Comparison of ENCODE assay signal across 16 cellular contexts in the genomic region with DNA sequence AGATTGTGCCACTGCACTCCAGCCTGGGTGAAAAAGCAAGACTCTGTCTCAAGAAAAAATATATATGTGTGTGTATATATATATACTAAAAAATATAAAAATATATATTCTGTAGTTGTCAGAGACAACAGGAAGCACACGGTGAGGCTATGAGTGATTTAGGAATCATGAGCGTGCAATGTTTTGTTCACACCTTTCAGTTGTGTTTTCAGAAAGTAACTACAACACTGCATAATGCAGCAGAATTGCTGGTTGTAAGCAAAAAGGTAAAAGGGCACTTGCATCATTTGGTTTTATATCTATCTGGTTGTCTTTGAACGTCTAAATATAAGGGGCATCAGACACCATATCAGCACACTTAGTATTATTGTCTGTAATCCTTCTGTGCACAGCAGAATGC. TPM values are rescaled to one million over a fixed set of nuclear protein-coding genes. Genes with fewer than 3 reads are reported as not detected.
DNase-seq lines count a peak whose midpoint lies in the region; ATAC-seq and TF ChIP-seq lines count a peak whose summit lies in the region.
"Had no signal": no experiment of that assay in that cellular context is flagged by ENCODE, and none has a peak within 500 bp of the region (broad histone marks: within the 10 kb centered on the region; RNA-seq: fewer than 3 reads in every experiment).

No MANE protein-coding gene starts in this region.

- no peak for TF ChIP-seq EP300 in esophagus muscularis mucosa (IDR thresholded peaks at IDR 0.05)

- ATAC-seq in activated CD4-positive, CD25-positive, alpha-beta regulatory T cell treated with anti-CD3 and anti-CD28 coated beads, Interleukin-2, amount 50 U/mL, for 24 hours: peak; percentile 11 to 31
- no peak for ATAC-seq in activated CD8-positive, alpha-beta T cell treated with anti-CD3 and anti-CD28 coated beads, Interleukin-2, amount 10 ng/mL, durations not matched to agents 7 days and 5 days
- ATAC-seq: GM23338 had no signal

- H3K27me3 ChIP-seq in esophagus muscularis mucosa (no peaks in the 10 kb centered on the region), SJCRH30 (no peaks in the 10 kb centered on the region)
- H3K27me3 ChIP-seq: BLaER1 had no signal

- no peak overlapping the region for H3K4me3 Mint-ChIP-seq in activated T-cell treated with anti-CD3 and anti-CD28 coated beads, Interleukin-2, amount 50 U/mL, for 24 hours
- no peak overlapping the region for H3K4me3 Mint-ChIP-seq in activated CD8-positive, alpha-beta T cell treated with anti-CD3 and anti-CD28 coated beads, Interleukin-2, amount 10 ng/mL, durations not matched to agents 7 days and 5 days
- H3K4me3 Mint-ChIP-seq: GM23338 had no signal

- 87% methylated on average over 3 of the region's 3 CpGs for WGBS in esophagus muscularis mucosa

- peaks cover 63% of the 10 kb centered on the region for H3K4me1 Mint-ChIP-seq in activated T-cell treated with anti-CD3 and anti-CD28 coated beads, Interleukin-2, amount 50 U/mL, for 24 hours (ENCODE audit: low read depth)
- peaks cover 83% of the 10 kb centered on the region for H3K4me1 Mint-ChIP-seq in activated CD8-positive, alpha-beta T cell treated with anti-CD3 and anti-CD28 coated beads, Interleukin-2, amount 10 ng/mL, durations not matched to agents 7 days and 5 days (ENCODE audit: low read depth)
- H3K4me1 Mint-ChIP-seq: GM23338 had no signal

- POLR2A ChIA-PET in activated CD8-positive, alpha-beta T cell treated with anti-CD3 and anti-CD28 coated beads, Interleukin-2, amount 10 ng/mL, durations not matched to agents 7 days and 5 days (lab: Charles Lee): no interaction called here

- H3K27ac ChIP-seq in esophagus muscularis mucosa (replicated peaks in 1 of 4) (no peak overlapping the region), SJCRH30 (no peak overlapping the region)
- H3K27ac ChIP-seq: 22Rv1, BLaER1 had no signal

- no peak for TF ChIP-seq CTCF in esophagus muscularis mucosa (IDR thresholded peaks at IDR 0.05)

- H3K36me3 Mint-ChIP-seq in activated T-cell treated with anti-CD3 and anti-CD28 coated beads, Interleukin-2, amount 50 U/mL, for 24 hours (ENCODE audit: low read depth): no peaks in the 10 kb centered on the region
- peaks cover 15% of the 10 kb centered on the region for H3K36me3 Mint-ChIP-seq in activated CD8-positive, alpha-beta T cell treated with anti-CD3 and anti-CD28 coated beads, Interleukin-2, amount 10 ng/mL, durations not matched to agents 7 days and 5 days (ENCODE audit: low read depth)

- CTCF ChIA-PET in activated CD8-positive, alpha-beta T cell treated with anti-CD3 and anti-CD28 coated beads, Interleukin-2, amount 10 ng/mL, durations not matched to agents 7 days and 5 days (lab: Charles Lee): interaction anchor here (0.8 to 6.4 kb wide), 5 partner anchors 9 to 84 kb away, joined by 3 to 90 read pairs (median 9); a partner anchor contains a TSS

- no peaks in the 10 kb centered on the region for H3K9me3 ChIP-seq in esophagus muscularis mucosa
- H3K9me3 ChIP-seq in SJCRH30 (replicated peaks): no peaks in the 10 kb centered on the region
- H3K9me3 ChIP-seq: BLaER1 had no signal

- H3K9me3 Mint-ChIP-seq in activated T-cell treated with anti-CD3 and anti-CD28 coated beads, Interleukin-2, amount 50 U/mL, for 24 hours: no peaks in the 10 kb centered on the region
- no peaks in the 10 kb centered on the region for H3K9me3 Mint-ChIP-seq in activated CD8-positive, alpha-beta T cell treated with anti-CD3 and anti-CD28 coated beads, Interleukin-2, amount 10 ng/mL, durations not matched to agents 7 days and 5 days (ENCODE audit: insufficient read depth)
- H3K9me3 Mint-ChIP-seq: GM23338 had no signal

- H3K27me3 Mint-ChIP-seq in activated T-cell treated with anti-CD3 and anti-CD28 coated beads, Interleukin-2, amount 50 U/mL, for 24 hours: peaks cover 8% of the 10 kb centered on the region
- no peaks in the 10 kb centered on the region for H3K27me3 Mint-ChIP-seq in activated CD8-positive, alpha-beta T cell treated with anti-CD3 and anti-CD28 coated beads, Interleukin-2, amount 10 ng/mL, durations not matched to agents 7 days and 5 days (ENCODE audit: low read depth)

- H3K4me1 ChIP-seq in esophagus muscularis mucosa: peaks cover 0 to 7% (median 0%) of the 10 kb centered on the region in 4 donors
- H3K4me1 ChIP-seq in SJCRH30: no peaks in the 10 kb centered on the region
- H3K4me1 ChIP-seq: BLaER1 had no signal

- H3K36me3 ChIP-seq in esophagus muscularis mucosa (no peaks in the 10 kb centered on the region), SJCRH30 (no peaks in the 10 kb centered on the region)
- H3K36me3 ChIP-seq: BLaER1 had no signal

- no peak for DNase-seq in activated CD4-positive, CD25-positive, alpha-beta regulatory T cell (lab: John Stamatoyannopoulos, UW)
- no peak for DNase-seq in activated T-cell treated with anti-CD3 and anti-CD28 coated beads, Interleukin-2, amount 50 U/mL, for 24 hours
- no peak for DNase-seq in activated T-cell treated with anti-CD3 and anti-CD28 coated beads for 4 hours
- DNase-seq in activated CD8-positive, alpha-beta T cell treated with anti-CD3 and anti-CD28 coated beads, Interleukin-2, amount 10 ng/mL, durations not matched to agents 7 days and 5 days: no peak
- peak; percentile 19 for DNase-seq in esophagus muscularis mucosa (ENCODE audit: extremely low spot score)
- no peak for DNase-seq in DMS 273 treated with DMSO at 0.1 percent for 48 hours (lab: John Stamatoyannopoulos, UW)
- no peak for DNase-seq in SJCRH30
- DNase-seq: AML-193, Calu3, DMS79, EL, H7 had no signal

- peak overlapping the region; percentile 11 for H3K27ac Mint-ChIP-seq in activated T-cell treated with anti-CD3 and anti-CD28 coated beads, Interleukin-2, amount 50 U/mL, for 24 hours
- H3K27ac Mint-ChIP-seq in activated CD8-positive, alpha-beta T cell treated with anti-CD3 and anti-CD28 coated beads, Interleukin-2, amount 10 ng/mL, durations not matched to agents 7 days and 5 days: peak overlapping the region; percentile 24
- H3K27ac Mint-ChIP-seq: GM23338 had no signal

- intact Hi-C loops in esophagus muscularis mucosa (cut with DNase I): no loop called here

- TF ChIP-seq POLR2A in esophagus muscularis mucosa (IDR thresholded peaks at IDR 0.05; ENCODE audit: low read depth): no peak

- H3K4me3 ChIP-seq in esophagus muscularis mucosa (no peak overlapping the region), SJCRH30 (no peak overlapping the region)
- H3K4me3 ChIP-seq: BLaER1, GM23338 had no signal

RNA-seq across cellular contexts. Expression of a gene that starts 44.7 kb away (rescaled TPM):
- total RNA-seq in activated CD8-positive, alpha-beta T cell treated with anti-CD3 and anti-CD28 coated beads, Interleukin-2, amount 10 ng/mL, durations not matched to agents 7 days and 5 days: under 1 TPM; 0.34 to 0.37 TPM
- total RNA-seq in esophagus muscularis mucosa: not detected
- not detected in 2 replicates for total RNA-seq in SJCRH30 (2014; rRNA removed; shearing (Covaris generic))
- total RNA-seq: GM23338, H7 had no signal
